ENCODE assay signal across 24 cellular contexts in genomic region chr22:30654361-30654760, GRCh38.
"Had no signal": no experiment of that assay in that cellular context is flagged by ENCODE, and none has a peak within 500 bp of the region (broad histone marks: within the 10 kb centered on the region; RNA-seq: fewer than 3 reads in every experiment).

No MANE protein-coding gene starts in this region.

- H3K4me3 Mint-ChIP-seq: immature natural killer cell; memory B cell; naive thymus-derived CD4-positive, alpha-beta T cell had no signal

- H2AFZ ChIP-seq: hepatocyte had no signal

- H3K9me3 Mint-ChIP-seq: immature natural killer cell; memory B cell; naive thymus-derived CD4-positive, alpha-beta T cell had no signal

- H3K27me3 ChIP-seq: colonic mucosa, dorsolateral prefrontal cortex, esophagus muscularis mucosa, foreskin keratinocyte, gastroesophageal sphincter, heart left ventricle, hepatocyte, left lung had no signal

- H3K36me3 ChIP-seq: colonic mucosa, heart left ventricle, left lung had no signal

- H3K9me3 ChIP-seq: colonic mucosa, esophagus muscularis mucosa, gastroesophageal sphincter, heart left ventricle, left lung had no signal

- DNase-seq: colonic mucosa; cortex of kidney; dermis blood vessel endothelial cell; dorsolateral prefrontal cortex; effector memory CD4-positive, alpha-beta T cell; foreskin keratinocyte; heart left ventricle; hypothalamus; immature natural killer cell; islet precursor cell; left cardiac atrium; left lung; left ventricle myocardium superior; mammary epithelial cell; mesendoderm; midbrain; naive thymus-derived CD4-positive, alpha-beta T cell had no signal

- H3K4me3 ChIP-seq: colonic mucosa, dorsolateral prefrontal cortex, esophagus muscularis mucosa, gastroesophageal sphincter, heart left ventricle, hepatocyte, left lung, lung had no signal

- H3K4me2 ChIP-seq: hepatocyte had no signal

- H3K79me2 ChIP-seq: hepatocyte had no signal

- H3K27ac ChIP-seq: colonic mucosa, dorsolateral prefrontal cortex, esophagus muscularis mucosa, foreskin keratinocyte, gastroesophageal sphincter, heart left ventricle, hepatocyte, left lung had no signal

- H3K27ac Mint-ChIP-seq: immature natural killer cell; memory B cell; naive thymus-derived CD4-positive, alpha-beta T cell had no signal

- FAIRE-seq: endothelial cell of umbilical vein, frontal cortex had no signal

- H3K27me3 Mint-ChIP-seq: memory B cell; naive thymus-derived CD4-positive, alpha-beta T cell had no signal
